8 cellular contexts compared by ENCODE assay signal in genomic region chr14:23953464-23954278, GRCh38. TPM values are rescaled to one million over a fixed set of nuclear protein-coding genes. Genes with fewer than 3 reads are reported as not detected.
DNase-seq lines count a peak whose midpoint lies in the region; ATAC-seq lines count a peak whose summit lies in the region.

DHRS4 (plus strand) TSS chr14:23953770; CDS start chr14:23953789, 19 bp downstream.

- ATAC-seq in GM19043 (IDR thresholded peaks at IDR 0.05; ENCODE audit: low read depth, unreplicated experiment) (peak; percentile 87), HG03432 (IDR thresholded peaks at IDR 0.05; ENCODE audit: unreplicated experiment) (peak; percentile 95)

- DNase-seq in Ammon's horn (ENCODE audit: low spot score) (peak; percentile 92), NCI-H446 treated with DMSO at 0.1 percent for 48 hours (lab: John Stamatoyannopoulos, UW) (peak; percentile 84), cerebellum (ENCODE audit: low spot score) (peak; percentile 39), kidney tubule cell (ENCODE audit: low spot score) (peak; percentile 87)
- DNase-seq in activated CD4-positive, alpha-beta T cell treated with anti-CD3 and anti-CD28 coated beads for 1 hour = peak; percentile 69
- DNase-seq in stimulated activated CD4-positive, alpha-beta T cell treated with anti-CD3 and anti-CD28 coated beads, Interleukin-1b, Interleukin-23, amount 100 ng/mL, for 24 hours (ENCODE audit: low read depth in 4 of 4, low spot score in 1 of 4) = peak; percentile 64 to 82 (median 66)

RNA-seq across cellular contexts. Expression of gene DHRS4, which starts in this region (rescaled TPM):
- 8.0 TPM for total RNA-seq in cerebellum

Comparison
In these comparisons a context has a peak if more than half of its experiments do, and no peak if none do; other contexts are left out.
1. Peak in every context shown above with its lines: DNase-seq and ATAC-seq.
2. DNase-seq: peak in every context shown above with its lines; median percentile 92 in Ammon's horn; 87 in kidney tubule cell; 84 in NCI-H446 treated with DMSO at 0.1 percent for 48 hours; 69 in activated CD4-positive, alpha-beta T cell treated with anti-CD3 and anti-CD28 coated beads for 1 hour; 66 in stimulated activated CD4-positive, alpha-beta T cell treated with anti-CD3 and anti-CD28 coated beads, Interleukin-1b, Interleukin-23, amount 100 ng/mL, for 24 hours; 39 in cerebellum.